21 cellular contexts compared by ENCODE assay signal in genomic region chr9:106072421-106072820, GRCh38.
DNase-seq lines count a peak whose midpoint lies in the region; ATAC-seq and TF ChIP-seq lines count a peak whose summit lies in the region.
"Had no signal": no experiment of that assay in that cellular context is flagged by ENCODE, and none has a peak within 500 bp of the region (broad histone marks: within the 10 kb centered on the region; RNA-seq: fewer than 3 reads in every experiment).

No MANE protein-coding gene starts in this region.

- H3K27me3 Mint-ChIP-seq in stimulated activated naive CD8-positive, alpha-beta T cell treated with anti-CD3 and anti-CD28 coated beads, Interleukin-15, amount 100 ng/mL, for 72 hours = no peaks in the 10 kb centered on the region
- H3K27me3 Mint-ChIP-seq: CD8-positive, alpha-beta memory T cell had no signal

- no peaks in the 10 kb centered on the region for H3K9me3 Mint-ChIP-seq in stimulated activated naive CD8-positive, alpha-beta T cell treated with anti-CD3 and anti-CD28 coated beads, Interleukin-15, amount 100 ng/mL, for 72 hours

- no peaks in the 10 kb centered on the region for H3K9me3 ChIP-seq in cardiac muscle cell (ENCODE audit: low read depth)
- H3K9me3 ChIP-seq in right cardiac atrium (ENCODE audit: control insufficient read depth, low read length) = no peaks in the 10 kb centered on the region
- no peaks in the 10 kb centered on the region for H3K9me3 ChIP-seq in left ventricle myocardium inferior (replicated peaks)
- H3K9me3 ChIP-seq: Peyer's patch had no signal

- H3K36me3 ChIP-seq in cardiac muscle cell (no peaks in the 10 kb centered on the region), left ventricle myocardium inferior (no peaks in the 10 kb centered on the region)
- H3K36me3 ChIP-seq: Peyer's patch had no signal

- intact Hi-C loops in right cardiac atrium (cut with DNase I) = no loop called here
- intact Hi-C loops in left ventricle myocardium inferior (cut with micrococcal nuclease) = no loop called here

- DNase-seq in cardiac muscle cell (ENCODE audit: low read depth in 1 of 2, low spot score in 1 of 2) (peak in 1 of 2 donors; percentile 64), right cardiac atrium (no peak), astrocyte of the hippocampus (ENCODE audit: low read depth, low spot score) (peak; percentile 11), left ventricle myocardium inferior (no peak)
- DNase-seq in effector CD4-positive, alpha-beta T cell = no peak
- no peak for DNase-seq in stimulated activated naive CD8-positive, alpha-beta T cell treated with anti-CD3 and anti-CD28 coated beads, Interleukin-15, amount 100 ng/mL, for 72 hours
- DNase-seq in stimulated activated CD4-positive, alpha-beta T cell treated with anti-CD3 and anti-CD28 coated beads, Interleukin-1b, Interleukin-23, amount 100 ng/mL, for 48 hours = no peak
- DNase-seq: Calu3; CD8-positive, alpha-beta memory T cell; DMS153; GOT3; NCI-H1694; NCI-H2081; NCI-H2171; NCI-H345; NCI-H524; NCI-H774; Peyer's patch had no signal

- H3K27ac Mint-ChIP-seq in stimulated activated naive CD8-positive, alpha-beta T cell treated with anti-CD3 and anti-CD28 coated beads, Interleukin-15, amount 100 ng/mL, for 72 hours = no peak overlapping the region
- H3K27ac Mint-ChIP-seq: CD8-positive, alpha-beta memory T cell had no signal

- H3K4me1 Mint-ChIP-seq in stimulated activated naive CD8-positive, alpha-beta T cell treated with anti-CD3 and anti-CD28 coated beads, Interleukin-15, amount 100 ng/mL, for 72 hours = no peaks in the 10 kb centered on the region
- H3K4me1 Mint-ChIP-seq: CD8-positive, alpha-beta memory T cell had no signal

- no peaks in the 10 kb centered on the region for H3K27me3 ChIP-seq in cardiac muscle cell
- H3K27me3 ChIP-seq in right cardiac atrium (ENCODE audit: control insufficient read depth, insufficient read depth) = no peaks in the 10 kb centered on the region
- H3K27me3 ChIP-seq in left ventricle myocardium inferior (ENCODE audit: low read depth) = no peaks in the 10 kb centered on the region
- H3K27me3 ChIP-seq: Peyer's patch had no signal

- H3K4me3 ChIP-seq in cardiac muscle cell (no peak overlapping the region), right cardiac atrium (ENCODE audit: low read length) (no peak overlapping the region), left ventricle myocardium inferior (no peak overlapping the region)
- H3K4me3 ChIP-seq: Peyer's patch had no signal

- no peak for TF ChIP-seq CTCF in cardiac muscle cell (IDR thresholded peaks at IDR 0.05; ENCODE audit: low read depth, low read length)
- TF ChIP-seq CTCF in left ventricle myocardium inferior (IDR thresholded peaks at IDR 0.05; ENCODE audit: borderline replicate concordance) = no peak

- no peak for ATAC-seq in right cardiac atrium
- ATAC-seq in HG02610 (IDR thresholded peaks at IDR 0.05; ENCODE audit: unreplicated experiment) = no peak
- ATAC-seq in stimulated activated naive CD8-positive, alpha-beta T cell treated with anti-CD3 and anti-CD28 coated beads, Interleukin-15, amount 100 ng/mL, for 72 hours = no peak
- ATAC-seq: HCT116 had no signal

- WGBS in right cardiac atrium = 74% methylated on average over 1 of the region's 1 CpG

- H3K27ac ChIP-seq in cardiac muscle cell (peak overlapping the region; percentile 93), right cardiac atrium (ENCODE audit: low read length) (no peak overlapping the region), left ventricle myocardium inferior (replicated peaks) (peak overlapping the region; percentile 66)
- H3K27ac ChIP-seq: C4-2B, Peyer's patch had no signal

- H3K4me3 Mint-ChIP-seq in stimulated activated naive CD8-positive, alpha-beta T cell treated with anti-CD3 and anti-CD28 coated beads, Interleukin-15, amount 100 ng/mL, for 72 hours = no peak overlapping the region
- H3K4me3 Mint-ChIP-seq: CD8-positive, alpha-beta memory T cell had no signal

- H3K4me1 ChIP-seq in cardiac muscle cell (ENCODE audit: low read depth) (peaks cover 48% of the 10 kb centered on the region), right cardiac atrium (ENCODE audit: control insufficient read depth, insufficient read depth, low read length) (no peaks in the 10 kb centered on the region), left ventricle myocardium inferior (peaks cover 20% of the 10 kb centered on the region)
- H3K4me1 ChIP-seq: Peyer's patch had no signal
